1 cellular context compared by ENCODE assay signal in genomic region chr5:177500685-177501522, GRCh38.
TF ChIP-seq lines count a peak whose summit lies in the region.

No MANE protein-coding gene starts in this region.

TF ChIP-seq in K562, 482 proteins besides CTCF, POLR2A, EP300 and RAD21 (continues in another document):
- TF ChIP-seq RB1 (IDR thresholded peaks at IDR 0.05; ENCODE audit: low read depth) (peak; percentile 53), ERF (CRISPR knock-in tag; IDR thresholded peaks at IDR 0.05) (no peak), ZBTB7A (IDR thresholded peaks at IDR 0.05; ENCODE audit: borderline replicate concordance, control insufficient read depth, low read depth, low read length) (peak; percentile 38; the same call in 1 of the 2 replicates), MAZ (CRISPR knock-in tag; conservative IDR thresholded peaks at IDR 0.05 in 1 of 2, IDR thresholded peaks at IDR 0.05 in 1 of 2) (peak in 1 of 2 experiments; percentile 71; a peak in 2 of 4 replicates), SMC3 (conservative IDR thresholded peaks at IDR 0.05; ENCODE audit: insufficient read depth, low read depth, low read length) (peak; percentile 88), ZNF347 (CRISPR knock-in tag; IDR thresholded peaks at IDR 0.05; ENCODE audit: low read depth) (no peak), HBP1 (CRISPR knock-in tag; IDR thresholded peaks at IDR 0.05) (no peak), SFPQ (IDR thresholded peaks at IDR 0.05; ENCODE audit: low read depth, low read length) (no peak), ATF7 (IDR thresholded peaks at IDR 0.05) (peak; percentile 25; the same call in 1 of the 2 replicates), POLR2AphosphoS5 (IDR thresholded peaks at IDR 0.05; ENCODE audit: control insufficient read depth, insufficient read depth, low read depth, low read length) (no peak), SMAD1 (IDR thresholded peaks at IDR 0.05; ENCODE audit: low read depth, low read length, partially characterized antibody) (no peak), NCOA2 (IDR thresholded peaks at IDR 0.05; ENCODE audit: partially characterized antibody in 2 of 2) (no peak), SMARCA4 (IDR thresholded peaks at IDR 0.05) (0 out of 2 replicates have a peak, but pooled peaks have one; percentile 24), IRF1 (CRISPR knock-in tag; IDR thresholded peaks at IDR 0.05; ENCODE audit: borderline replicate concordance) (no peak), ZNF146 (CRISPR knock-in tag; IDR thresholded peaks at IDR 0.05; ENCODE audit: unreplicated experiment) (no peak), CREM (IDR thresholded peaks at IDR 0.05; ENCODE audit: low read depth) (peak; percentile 72), ZNF644 (tag; IDR thresholded peaks at IDR 0.05; ENCODE audit: low read depth) (no peak), NFYB (IDR thresholded peaks at IDR 0.05; ENCODE audit: extremely low read depth, insufficient read length) (no peak), TAF7 (tag; IDR thresholded peaks at IDR 0.05) (no peak), XRCC5 (IDR thresholded peaks at IDR 0.05; ENCODE audit: low read depth, low read length) (peak; percentile 61; the same call in 1 of the 2 replicates), PHB (CRISPR knock-in tag; IDR thresholded peaks at IDR 0.05) (no peak), FIP1L1 (IDR thresholded peaks at IDR 0.05; ENCODE audit: low read depth, low read length, poor library complexity, severe bottlenecking) (no peak), MBD2 (IDR thresholded peaks at IDR 0.05; ENCODE audit: borderline replicate concordance, low read depth) (no peak), ATF1 (CRISPR knock-in tag; IDR thresholded peaks at IDR 0.05) (no peak), ATF1 (tag; IDR thresholded peaks at IDR 0.05) (peak; percentile 47; the same call in 1 of the 2 replicates), PBX2 (CRISPR knock-in tag; IDR thresholded peaks at IDR 0.05; ENCODE audit: low read depth) (no peak), PBX2 (tag; conservative IDR thresholded peaks at IDR 0.05; ENCODE audit: low read depth) (no peak), ESRRA (IDR thresholded peaks at IDR 0.05; ENCODE audit: borderline replicate concordance, low read depth) (peak; percentile 76), ZNF766 (CRISPR knock-in tag; conservative IDR thresholded peaks at IDR 0.05) (no peak), NFIC (IDR thresholded peaks at IDR 0.05) (peak; percentile 29), CC2D1A (IDR thresholded peaks at IDR 0.05) (peak; percentile 69), XRCC4 (IDR thresholded peaks at IDR 0.05; ENCODE audit: extremely low read depth, insufficient read depth, insufficient read length) (no peak), ZNF75A (CRISPR knock-in tag; IDR thresholded peaks at IDR 0.05) (no peak), ZBTB8A (IDR thresholded peaks at IDR 0.05; ENCODE audit: partially characterized antibody) (no peak), ZNF696 (CRISPR knock-in tag; conservative IDR thresholded peaks at IDR 0.05) (no peak), FOXK2 (conservative IDR thresholded peaks at IDR 0.05 in 1 of 2, IDR thresholded peaks at IDR 0.05 in 1 of 2; ENCODE audit: low read depth in 2 of 2) (no peak), ZBTB34 (CRISPR knock-in tag; IDR thresholded peaks at IDR 0.05) (no peak), DEAF1 (CRISPR knock-in tag; IDR thresholded peaks at IDR 0.05) (peak; percentile 63; the same call in 1 of the 2 replicates), POLR2B (IDR thresholded peaks at IDR 0.05; ENCODE audit: low read depth, partially characterized antibody) (no peak), CXXC5 (CRISPR knock-in tag; IDR thresholded peaks at IDR 0.05) (peak; percentile 40), JUND (IDR thresholded peaks at IDR 0.05; ENCODE audit: borderline replicate concordance, low read depth, low read length) (peak; percentile 43), JUND (tag; IDR thresholded peaks at IDR 0.05; ENCODE audit: borderline replicate concordance, low read depth, low read length) (no peak), ARHGAP35 (IDR thresholded peaks at IDR 0.05; ENCODE audit: partially characterized antibody) (no peak), ZNF318 (IDR thresholded peaks at IDR 0.05; ENCODE audit: borderline replicate concordance in 1 of 2, low read depth in 1 of 2) (no peak), YY1 (IDR thresholded peaks at IDR 0.05; ENCODE audit: borderline replicate concordance in 1 of 3, control insufficient read depth in 1 of 3, extremely low read depth in 1 of 3, insufficient read depth in 3 of 3, insufficient read length in 1 of 3, insufficient replicate concordance in 2 of 3, low read depth in 1 of 3, low read length in 2 of 3) (peak in 1 of 3 experiments; percentile 26), ILK (tag; IDR thresholded peaks at IDR 0.05; ENCODE audit: borderline replicate concordance, low read depth) (no peak), ARID2 (IDR thresholded peaks at IDR 0.05) (peak; percentile 70; the same call in 1 of the 2 replicates)
